16 cellular contexts compared by ENCODE assay signal in genomic region chr5:180235846-180236245, GRCh38. TPM values are rescaled to one million over a fixed set of nuclear protein-coding genes. Genes with fewer than 3 reads are reported as not detected.
DNase-seq lines count a peak whose midpoint lies in the region; FAIRE-seq and TF ChIP-seq lines count a peak whose summit lies in the region.
"Had no signal": no experiment of that assay in that cellular context is flagged by ENCODE, and none has a peak within 500 bp of the region (broad histone marks: within the 10 kb centered on the region; RNA-seq: fewer than 3 reads in every experiment).

No MANE protein-coding gene starts in this region.

- TF ChIP-seq CTCF in Caco-2 (IDR thresholded peaks at IDR 0.05; ENCODE audit: insufficient read depth in 1 of 2, low read depth in 1 of 2, low read length in 1 of 2, severe bottlenecking in 1 of 2, unreplicated experiment in 1 of 2) (no peak), epithelial cell of esophagus (IDR thresholded peaks at IDR 0.05; ENCODE audit: insufficient read depth, low read depth, low read length, missing control alignments) (no peak)

- DNase-seq in Caco-2 (no peak), HPDE6-E6E7 (ENCODE audit: extremely low spot score) (peak; percentile 21), adipocyte (ENCODE audit: low read depth) (no peak), epithelial cell of esophagus (ENCODE audit: low read depth) (peak; percentile 75), GM12891 (ENCODE audit: insufficient read length, low spot score) (no peak), epidermal melanocyte (ENCODE audit: insufficient read length, low spot score) (no peak)
- DNase-seq in activated naive CD4-positive, alpha-beta T cell treated with anti-CD3 and anti-CD28 coated beads, Interleukin-2, amount 10 ng/mL, durations not matched to agents 7 days and 5 days = no peak
- DNase-seq in activated CD8-positive, alpha-beta memory T cell treated with anti-CD3 and anti-CD28 coated beads, Interleukin-2, amount 50 U/mL, for 4 hours = no peak
- DNase-seq: BE2C; CD4-positive, alpha-beta memory T cell; DMS53; GF-D8; GM23248 had no signal

- no peaks in the 10 kb centered on the region for H3K27me3 Mint-ChIP-seq in Caco-2 (ENCODE audit: insufficient read depth, unreplicated experiment)
- no peaks in the 10 kb centered on the region for H3K27me3 Mint-ChIP-seq in activated naive CD4-positive, alpha-beta T cell treated with anti-CD3 and anti-CD28 coated beads, Interleukin-2, amount 10 ng/mL, durations not matched to agents 7 days and 5 days
- H3K27me3 Mint-ChIP-seq: CD4-positive, alpha-beta memory T cell had no signal

- BruUV-seq in Caco-2 (replicated peaks; lab: Mats Ljungman, UMichigan) = TSS peak; percentile 42

- no peaks in the 10 kb centered on the region for H3K4me1 Mint-ChIP-seq in Caco-2 (ENCODE audit: low read depth, unreplicated experiment)
- H3K4me1 Mint-ChIP-seq in activated naive CD4-positive, alpha-beta T cell treated with anti-CD3 and anti-CD28 coated beads, Interleukin-2, amount 10 ng/mL, durations not matched to agents 7 days and 5 days = no peaks in the 10 kb centered on the region
- H3K4me1 Mint-ChIP-seq: CD4-positive, alpha-beta memory T cell had no signal

- H3K36me3 Mint-ChIP-seq in Caco-2 (ENCODE audit: insufficient read depth, unreplicated experiment) = peaks cover 50% of the 10 kb centered on the region
- H3K36me3 Mint-ChIP-seq in activated naive CD4-positive, alpha-beta T cell treated with anti-CD3 and anti-CD28 coated beads, Interleukin-2, amount 10 ng/mL, durations not matched to agents 7 days and 5 days = peaks cover 75% of the 10 kb centered on the region

- H3K36me3 ChIP-seq in Caco-2 (ENCODE audit: control insufficient read depth, insufficient read depth, low read length) (peaks cover 4% of the 10 kb centered on the region; the same call in 1 of the 2 replicates), adipocyte (ENCODE audit: control insufficient read depth, insufficient read depth, low read length, severe bottlenecking) (peaks cover 81% of the 10 kb centered on the region)

- intact Hi-C loops in Caco-2 (cut with micrococcal nuclease; ENCODE audit: unreplicated experiment) = no loop called here

- H3K27ac Mint-ChIP-seq in Caco-2 (ENCODE audit: unreplicated experiment) = no peak overlapping the region
- H3K27ac Mint-ChIP-seq in activated naive CD4-positive, alpha-beta T cell treated with anti-CD3 and anti-CD28 coated beads, Interleukin-2, amount 10 ng/mL, durations not matched to agents 7 days and 5 days = no peak overlapping the region
- H3K27ac Mint-ChIP-seq: CD4-positive, alpha-beta memory T cell had no signal

- H3K9me3 ChIP-seq in Caco-2 (no peaks in the 10 kb centered on the region), adipocyte (ENCODE audit: control insufficient read depth, low read length) (peaks cover 71% of the 10 kb centered on the region)
- H3K9me3 ChIP-seq: BE2C had no signal

- H3K4me3 Mint-ChIP-seq in Caco-2 (ENCODE audit: unreplicated experiment) = no peak overlapping the region
- H3K4me3 Mint-ChIP-seq in activated naive CD4-positive, alpha-beta T cell treated with anti-CD3 and anti-CD28 coated beads, Interleukin-2, amount 10 ng/mL, durations not matched to agents 7 days and 5 days = no peak overlapping the region
- H3K4me3 Mint-ChIP-seq: CD4-positive, alpha-beta memory T cell had no signal

- POLR2A ChIA-PET in Caco-2 (lab: Charles Lee) = no interaction called here

- H3K9me3 Mint-ChIP-seq in Caco-2 (ENCODE audit: unreplicated experiment) = no peaks in the 10 kb centered on the region
- H3K9me3 Mint-ChIP-seq in activated naive CD4-positive, alpha-beta T cell treated with anti-CD3 and anti-CD28 coated beads, Interleukin-2, amount 10 ng/mL, durations not matched to agents 7 days and 5 days = peaks cover 11% of the 10 kb centered on the region

- no peaks in the 10 kb centered on the region for H3K4me1 ChIP-seq in Caco-2
- no peaks in the 10 kb centered on the region for H3K4me1 ChIP-seq in adipocyte (ENCODE audit: control insufficient read depth, insufficient read depth, low read length)
- H3K4me1 ChIP-seq: BE2C had no signal

- CTCF ChIA-PET in Caco-2 (lab: Charles Lee) = no interaction called here
- CTCF ChIA-PET in activated naive CD4-positive, alpha-beta T cell treated with anti-CD3 and anti-CD28 coated beads, Interleukin-2, amount 10 ng/mL, durations not matched to agents 7 days and 5 days (lab: Charles Lee) = no interaction called here

- H3K27me3 ChIP-seq in Caco-2 (replicated peaks; ENCODE audit: control insufficient read depth, insufficient read depth, low read length) (no peaks in the 10 kb centered on the region), adipocyte (replicated peaks; ENCODE audit: control insufficient read depth, insufficient read depth, low read length) (no peaks in the 10 kb centered on the region)
- H3K27me3 ChIP-seq: BE2C had no signal

- FAIRE-seq in GM12891 (lab: Jason Lieb, UNC) = no peak
- FAIRE-seq: A204.1, H54 had no signal

- H3K9ac ChIP-seq in adipocyte (ENCODE audit: low read length) = no peak overlapping the region
- H3K9ac ChIP-seq: GM23248 had no signal

- no peak overlapping the region for H3K4me3 ChIP-seq in Caco-2 (ENCODE audit: low read depth, low read length)
- peak overlapping the region; percentile 26 for H3K4me3 ChIP-seq in adipocyte (ENCODE audit: low read length)
- no peak overlapping the region for H3K4me3 ChIP-seq in epithelial cell of esophagus (ENCODE audit: low read length)
- H3K4me3 ChIP-seq: GM23248 had no signal

- TF ChIP-seq POLR2A in GM12891 (IDR thresholded peaks at IDR 0.05; ENCODE audit: low read depth, low read length) = no peak

TF ChIP-seq in GM12891, 5 proteins besides CTCF, POLR2A, EP300 and RAD21:
- TF ChIP-seq POU2F2 (IDR thresholded peaks at IDR 0.05; ENCODE audit: low read depth, low read length) = no peak
- TF ChIP-seq PAX5 (IDR thresholded peaks at IDR 0.05; ENCODE audit: insufficient read depth, low read length, severe bottlenecking) = no peak
- TF ChIP-seq SPI1 (IDR thresholded peaks at IDR 0.05; ENCODE audit: low read depth, low read length) = no peak
- TF ChIP-seq TAF1 (IDR thresholded peaks at IDR 0.05; ENCODE audit: low read depth, low read length) = no peak
- no peak for TF ChIP-seq POLR2AphosphoS5 (IDR thresholded peaks at IDR 0.05; ENCODE audit: low read depth, low read length)
TF ChIP-seq in GM12891: peak in this region for 0.

RNA-seq across cellular contexts. Expression of gene RASGEF1C, which starts 26.8 kb away (rescaled TPM):
- total RNA-seq in Caco-2 (2022) = not detected in 2 replicates
- not detected for polyA plus RNA-seq in GM12891 (2012; ENCODE audit: low read depth, missing spikeins)
- total RNA-seq: CD4-positive, alpha-beta memory T cell; GM23248 had no signal
- polyA plus RNA-seq: AG04450; CD4-positive, alpha-beta memory T cell; GM23248 had no signal

RNA-seq across cellular contexts. Expression of gene MAPK9, which starts 56.0 kb away (rescaled TPM):
- total RNA-seq in Caco-2 (2022) = 76.5 and 93.1 TPM in 2 replicates
- polyA plus RNA-seq in GM12891 (2012; ENCODE audit: low read depth, missing spikeins) = 9.8 TPM

Comparison
In these comparisons a context has a peak if more than half of its experiments do, and no peak if none do; other contexts are left out.
1. DNase-seq: peak in HPDE6-E6E7 (single experiment) and epithelial cell of esophagus (single experiment); none in Caco-2 (0 of 2), adipocyte (single experiment), activated naive CD4-positive, alpha-beta T cell treated with anti-CD3 and anti-CD28 coated beads, Interleukin-2, amount 10 ng/mL, durations not matched to agents 7 days and 5 days (single experiment), GM12891 (single experiment), activated CD8-positive, alpha-beta memory T cell treated with anti-CD3 and anti-CD28 coated beads, Interleukin-2, amount 50 U/mL, for 4 hours (single experiment) and epidermal melanocyte (single experiment).